In genomic region chr1:98468111-98468717, GRCh38 we compare ENCODE assay signal across 8 cellular contexts.
DNase-seq lines count a peak whose midpoint lies in the region; ATAC-seq, FAIRE-seq and TF ChIP-seq lines count a peak whose summit lies in the region.

No MANE protein-coding gene starts in this region.

- TF ChIP-seq CTCF in D721Med (IDR thresholded peaks at IDR 0.05; ENCODE audit: insufficient read depth, missing control alignments): peak; percentile 93

- no peak overlapping the region for H3K4me3 Mint-ChIP-seq in activated naive CD8-positive, alpha-beta T cell treated with anti-CD3 and anti-CD28 coated beads, Interleukin-2, amount 50 U/mL, for 24 hours

- H3K36me3 Mint-ChIP-seq in activated naive CD8-positive, alpha-beta T cell treated with anti-CD3 and anti-CD28 coated beads, Interleukin-2, amount 50 U/mL, for 24 hours (ENCODE audit: low read depth): no peaks in the 10 kb centered on the region

- H3K27ac Mint-ChIP-seq in activated naive CD8-positive, alpha-beta T cell treated with anti-CD3 and anti-CD28 coated beads, Interleukin-2, amount 50 U/mL, for 24 hours: no peak overlapping the region

- DNase-seq in D721Med (ENCODE audit: insufficient read length, low spot score) (no peak), HS-27A (ENCODE audit: low read depth) (peak; percentile 74), RPMI7951 (ENCODE audit: low read depth) (peak; percentile 70), fibroblast of gingiva (ENCODE audit: low read depth) (peak; percentile 54), pulmonary artery endothelial cell (ENCODE audit: low read depth, low spot score) (peak; percentile 45), amniotic stem cell (lab: John Stamatoyannopoulos, UW) (no peak), islet precursor cell (no peak)
- DNase-seq in activated naive CD8-positive, alpha-beta T cell treated with anti-CD3 and anti-CD28 coated beads, Interleukin-2, amount 50 U/mL, for 24 hours: no peak

- no peak for ATAC-seq in activated naive CD8-positive, alpha-beta T cell treated with anti-CD3 and anti-CD28 coated beads, Interleukin-2, amount 50 U/mL, for 24 hours

- H3K27me3 Mint-ChIP-seq in activated naive CD8-positive, alpha-beta T cell treated with anti-CD3 and anti-CD28 coated beads, Interleukin-2, amount 50 U/mL, for 24 hours: no peaks in the 10 kb centered on the region

- H3K4me1 Mint-ChIP-seq in activated naive CD8-positive, alpha-beta T cell treated with anti-CD3 and anti-CD28 coated beads, Interleukin-2, amount 50 U/mL, for 24 hours: no peaks in the 10 kb centered on the region

- H3K9me3 Mint-ChIP-seq in activated naive CD8-positive, alpha-beta T cell treated with anti-CD3 and anti-CD28 coated beads, Interleukin-2, amount 50 U/mL, for 24 hours: no peaks in the 10 kb centered on the region

- peak; percentile 81 for FAIRE-seq in D721Med (lab: Jason Lieb, UNC)

Comparison
In these comparisons a context has a peak if more than half of its experiments do, and no peak if none do; other contexts are left out.
1. DNase-seq: peak in HS-27A (single experiment), RPMI7951 (single experiment), fibroblast of gingiva (single experiment) and pulmonary artery endothelial cell (single experiment); none in D721Med (single experiment), activated naive CD8-positive, alpha-beta T cell treated with anti-CD3 and anti-CD28 coated beads, Interleukin-2, amount 50 U/mL, for 24 hours (single experiment), amniotic stem cell (single experiment) and islet precursor cell (single experiment).